Comparison of ENCODE assay signal across 38 cellular contexts in the genomic region with DNA sequence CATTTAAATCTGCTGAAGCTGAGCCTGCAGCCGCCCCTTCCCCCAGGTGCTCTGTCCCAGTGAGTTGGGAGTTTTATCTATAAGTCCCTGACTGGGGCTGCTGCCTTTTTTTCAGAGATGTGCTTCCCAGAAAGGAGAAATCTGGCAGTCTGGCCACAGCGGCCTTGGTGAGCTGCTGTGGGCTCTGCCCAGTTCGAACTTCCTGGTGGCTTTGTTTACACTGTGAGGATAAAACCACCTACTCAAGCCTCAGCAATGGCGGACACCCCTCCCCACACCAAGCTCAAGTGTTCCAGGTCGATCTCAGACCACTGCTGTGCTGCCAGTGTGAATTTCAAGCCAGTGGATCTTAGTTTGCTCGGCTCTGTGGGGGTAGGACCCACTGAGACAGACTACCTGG.
"Had no signal": no experiment of that assay in that cellular context is flagged by ENCODE, and none has a peak within 500 bp of the region (broad histone marks: within the 10 kb centered on the region; RNA-seq: fewer than 3 reads in every experiment).

No MANE protein-coding gene starts in this region.

- H3K9me3 Mint-ChIP-seq: activated CD4-positive, alpha-beta memory T cell treated with anti-CD3 and anti-CD28 coated beads for 36 hours; activated naive CD4-positive, alpha-beta T cell treated with anti-CD3 and anti-CD28 coated beads for 36 hours; activated T-helper 1 cell treated with anti-CD3 and anti-CD28 coated beads, Interleukin-12 subunit alpha, Interleukin-12 subunit beta, Interleukin-2, Interleukin-4 antibody, amounts not matched to agents 30 ng/mL and 10 ng/mL and 1 ng/mL, durations not matched to agents 14 hours and 24 hours and 36 hours; stimulated activated memory B cell treated with anti-CD40 and anti-IgM and Interleukin-4, amounts not matched to agents 10 μg/mL and 1 μg/mL and 100 μg/mL, for 72 hours; T-helper 1 cell treated with Interleukin-12 subunit alpha and Interleukin-12 subunit beta and Interleukin-4 antibody, amounts not matched to agents 30 μg/mL and 1 μg/mL, for 36 hours had no signal

- H3K36me3 Mint-ChIP-seq: activated CD4-positive, alpha-beta memory T cell treated with anti-CD3 and anti-CD28 coated beads for 36 hours; activated naive CD8-positive, alpha-beta T cell treated with anti-CD3 and anti-CD28 coated beads, Interleukin-2, amount 10 ng/mL, durations not matched to agents 7 days and 5 days; brain; naive B cell; stimulated activated memory B cell treated with anti-CD40 and anti-IgM and Interleukin-4, amounts not matched to agents 10 μg/mL and 1 μg/mL and 100 μg/mL, for 72 hours had no signal

- H3K9me3 ChIP-seq: ascending aorta, colonic mucosa, heart left ventricle, lower lobe of right lung, pancreas, prostate gland, sigmoid colon, upper lobe of left lung, vagina had no signal

- H3K4me1 ChIP-seq: ascending aorta, heart left ventricle, lower lobe of right lung, pancreas, prostate gland, sigmoid colon, vagina had no signal

- H3K4me3 Mint-ChIP-seq: activated CD4-positive, alpha-beta memory T cell treated with anti-CD3 and anti-CD28 coated beads for 36 hours; activated CD4-positive, alpha-beta T cell treated with anti-CD3 and anti-CD28 coated beads, Interleukin-2, amount 10 ng/mL, durations not matched to agents 24 days and 14 days; activated naive CD4-positive, alpha-beta T cell treated with anti-CD3 and anti-CD28 coated beads for 36 hours; activated naive CD8-positive, alpha-beta T cell treated with anti-CD3 and anti-CD28 coated beads, Interleukin-2, amount 10 ng/mL, durations not matched to agents 7 days and 5 days; activated T-helper 1 cell treated with anti-CD3 and anti-CD28 coated beads, Interleukin-12 subunit alpha, Interleukin-12 subunit beta, Interleukin-2, Interleukin-4 antibody, amounts not matched to agents 30 ng/mL and 10 ng/mL and 1 ng/mL, durations not matched to agents 14 hours and 24 hours and 36 hours; brain; naive B cell; nephron progenitor cell; stimulated activated memory B cell treated with anti-CD40 and anti-IgM and Interleukin-4, amounts not matched to agents 10 μg/mL and 1 μg/mL and 100 μg/mL, for 72 hours; stimulated activated naive CD8-positive, alpha-beta T cell treated with anti-CD3 and anti-CD28 coated beads, Interleukin-15, amount 100 ng/mL, for 72 hours; T-helper 1 cell treated with Interleukin-12 subunit alpha and Interleukin-12 subunit beta and Interleukin-4 antibody, amounts not matched to agents 30 μg/mL and 1 μg/mL, for 36 hours had no signal

- H3K4me3 ChIP-seq: ascending aorta, cardiac muscle cell, colonic mucosa, heart left ventricle, lower lobe of right lung, pancreas, prostate gland, sigmoid colon, upper lobe of left lung, vagina had no signal

- H3K27me3 ChIP-seq: ascending aorta, cardiac muscle cell, colonic mucosa, pancreas, sigmoid colon, upper lobe of left lung, vagina had no signal

- H3K4me1 Mint-ChIP-seq: activated CD4-positive, alpha-beta T cell treated with anti-CD3 and anti-CD28 coated beads, Interleukin-2, amount 10 ng/mL, durations not matched to agents 24 days and 14 days; activated naive CD8-positive, alpha-beta T cell treated with anti-CD3 and anti-CD28 coated beads, Interleukin-2, amount 10 ng/mL, durations not matched to agents 7 days and 5 days; brain; naive B cell; nephron progenitor cell; stimulated activated memory B cell treated with anti-CD40 and anti-IgM and Interleukin-4, amounts not matched to agents 10 μg/mL and 1 μg/mL and 100 μg/mL, for 72 hours; stimulated activated naive CD8-positive, alpha-beta T cell treated with anti-CD3 and anti-CD28 coated beads, Interleukin-15, amount 100 ng/mL, for 72 hours had no signal

- H3K27ac ChIP-seq: ascending aorta, cardiac muscle cell, colonic mucosa, heart left ventricle, lower lobe of right lung, pancreas, prostate gland, sigmoid colon, vagina, WERI-Rb-1 had no signal

- DNase-seq: activated CD4-positive, alpha-beta memory T cell treated with anti-CD3 and anti-CD28 coated beads for 36 hours; activated CD4-positive, alpha-beta T cell treated with anti-CD3 and anti-CD28 coated beads, Interleukin-2, amount 10 ng/mL, durations not matched to agents 24 days and 14 days; activated CD8-positive, alpha-beta memory T cell treated with anti-CD3 and anti-CD28 coated beads, Interleukin-2, amount 50 U/mL, for 4 hours; activated effector memory CD4-positive, alpha-beta T cell treated with anti-CD3 and anti-CD28 coated beads, Interleukin-2, amount 50 U/mL, for 16 hours; activated naive CD4-positive, alpha-beta T cell treated with anti-CD3 and anti-CD28 coated beads for 36 hours; activated naive CD8-positive, alpha-beta T cell treated with anti-CD3 and anti-CD28 coated beads, Interleukin-2, amount 10 ng/mL, durations not matched to agents 7 days and 5 days; activated T-cell treated with anti-CD3 and anti-CD28 coated beads, Interleukin-2, amount 50 U/mL, for 1 hour; cerebellar nuclear complex; colonic mucosa; effector memory CD4-positive, alpha-beta T cell; erythroblast; heart left ventricle; lower lobe of right lung; naive B cell; nephron progenitor cell; nucleus accumbens; pancreas; retina; sigmoid colon; small intestine; stimulated activated CD4-positive, alpha-beta T cell treated with anti-CD3 and anti-CD28 coated beads, Interleukin-1b, Interleukin-23, amount 100 ng/mL, for 48 hours; stimulated activated CD4-positive, alpha-beta T cell treated with anti-CD3 and anti-CD28 coated beads, Interleukin-4, amount 100 ng/mL, for 4 hours; stimulated activated CD8-positive, alpha-beta memory T cell treated with anti-CD3 and anti-CD28 coated beads, Interleukin-4, amount 100 ng/mL, for 48 hours; stimulated activated naive CD8-positive, alpha-beta T cell treated with anti-CD3 and anti-CD28 coated beads, Interleukin-15, amount 100 ng/mL, for 72 hours; substantia nigra; T-helper 9 cell; WERI-Rb-1 had no signal

- ATAC-seq: activated CD4-positive, CD25-positive, alpha-beta regulatory T cell treated with anti-CD3 and anti-CD28 coated beads, Interleukin-2, amount 50 U/mL, for 24 hours; heart left ventricle; left lobe of liver; lower lobe of right lung; stimulated activated memory B cell treated with anti-CD40 and anti-IgM and Interleukin-4, amounts not matched to agents 10 μg/mL and 1 μg/mL and 100 μg/mL, for 72 hours; stimulated activated naive CD8-positive, alpha-beta T cell treated with anti-CD3 and anti-CD28 coated beads, Interleukin-15, amount 100 ng/mL, for 72 hours had no signal

- H3K27ac Mint-ChIP-seq: activated CD4-positive, alpha-beta memory T cell treated with anti-CD3 and anti-CD28 coated beads for 36 hours; activated CD4-positive, alpha-beta T cell treated with anti-CD3 and anti-CD28 coated beads, Interleukin-2, amount 10 ng/mL, durations not matched to agents 24 days and 14 days; activated naive CD4-positive, alpha-beta T cell treated with anti-CD3 and anti-CD28 coated beads for 36 hours; activated naive CD8-positive, alpha-beta T cell treated with anti-CD3 and anti-CD28 coated beads, Interleukin-2, amount 10 ng/mL, durations not matched to agents 7 days and 5 days; activated T-helper 1 cell treated with anti-CD3 and anti-CD28 coated beads, Interleukin-12 subunit alpha, Interleukin-12 subunit beta, Interleukin-2, Interleukin-4 antibody, amounts not matched to agents 30 ng/mL and 10 ng/mL and 1 ng/mL, durations not matched to agents 14 hours and 24 hours and 36 hours; brain; naive B cell; nephron progenitor cell; stimulated activated memory B cell treated with anti-CD40 and anti-IgM and Interleukin-4, amounts not matched to agents 10 μg/mL and 1 μg/mL and 100 μg/mL, for 72 hours; stimulated activated naive CD8-positive, alpha-beta T cell treated with anti-CD3 and anti-CD28 coated beads, Interleukin-15, amount 100 ng/mL, for 72 hours; T-helper 1 cell treated with Interleukin-12 subunit alpha and Interleukin-12 subunit beta and Interleukin-4 antibody, amounts not matched to agents 30 μg/mL and 1 μg/mL, for 36 hours had no signal

- H3K36me3 ChIP-seq: ascending aorta, cardiac muscle cell, colonic mucosa, heart left ventricle, lower lobe of right lung, pancreas, prostate gland, sigmoid colon, upper lobe of left lung, vagina, WERI-Rb-1 had no signal
